In the genomic region with DNA sequence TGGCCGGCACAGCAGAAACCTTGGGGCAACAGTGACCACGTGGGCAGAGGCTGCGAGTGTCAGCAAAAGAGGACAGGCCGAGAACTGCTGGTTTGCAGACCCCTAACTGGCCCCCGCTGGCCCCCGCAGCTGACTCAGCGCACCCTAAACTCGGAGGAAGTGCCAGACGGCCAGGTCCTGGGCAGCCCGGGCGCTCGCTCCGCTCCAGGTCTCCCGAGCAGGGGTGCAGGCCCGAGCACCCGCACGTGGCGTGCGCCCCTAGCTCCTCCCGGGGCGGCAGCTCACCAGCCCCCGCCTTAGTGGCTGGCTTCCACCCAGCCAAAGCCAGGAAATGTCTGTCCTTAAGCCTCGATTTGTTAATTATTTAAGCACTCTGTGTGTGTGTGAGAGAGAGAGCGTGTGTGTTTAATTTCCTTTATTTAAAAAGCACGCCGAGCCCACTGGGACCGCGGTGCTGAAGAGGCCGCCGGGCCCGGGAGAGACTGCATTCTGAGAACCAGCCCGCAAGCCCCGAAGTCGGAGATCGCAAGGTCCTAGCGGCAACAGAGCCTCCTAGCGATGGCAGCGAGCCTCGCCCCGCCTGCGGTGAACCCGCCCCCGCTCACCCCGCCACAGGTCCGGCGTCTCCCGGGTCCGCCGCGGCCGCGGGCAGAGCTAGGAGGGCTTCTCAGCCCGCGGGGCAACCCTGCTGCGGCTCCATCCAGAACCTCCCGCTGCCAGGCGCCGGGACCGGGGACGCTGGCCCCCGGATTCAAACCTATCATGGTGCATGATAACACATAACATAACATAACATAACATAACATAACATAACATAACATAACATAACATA, we compare ENCODE assay signal across 1 cellular context.
TF ChIP-seq lines count a peak whose summit lies in the region.

No MANE protein-coding gene starts in this region.

TF ChIP-seq in K562, 482 proteins besides CTCF, POLR2A, EP300 and RAD21 (continued from another document and continues in another):
- TF ChIP-seq, protein P1, sequence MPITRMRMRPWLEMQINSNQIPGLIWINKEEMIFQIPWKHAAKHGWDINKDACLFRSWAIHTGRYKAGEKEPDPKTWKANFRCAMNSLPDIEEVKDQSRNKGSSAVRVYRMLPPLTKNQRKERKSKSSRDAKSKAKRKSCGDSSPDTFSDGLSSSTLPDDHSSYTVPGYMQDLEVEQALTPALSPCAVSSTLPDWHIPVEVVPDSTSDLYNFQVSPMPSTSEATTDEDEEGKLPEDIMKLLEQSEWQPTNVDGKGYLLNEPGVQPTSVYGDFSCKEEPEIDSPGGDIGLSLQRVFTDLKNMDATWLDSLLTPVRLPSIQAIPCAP (CRISPR knock-in tag; IDR thresholded peaks at IDR 0.05; ENCODE audit: borderline replicate concordance), result 0 out of 2 replicates have a peak, but pooled peaks have one; percentile 50
- TF ChIP-seq, protein P2, sequence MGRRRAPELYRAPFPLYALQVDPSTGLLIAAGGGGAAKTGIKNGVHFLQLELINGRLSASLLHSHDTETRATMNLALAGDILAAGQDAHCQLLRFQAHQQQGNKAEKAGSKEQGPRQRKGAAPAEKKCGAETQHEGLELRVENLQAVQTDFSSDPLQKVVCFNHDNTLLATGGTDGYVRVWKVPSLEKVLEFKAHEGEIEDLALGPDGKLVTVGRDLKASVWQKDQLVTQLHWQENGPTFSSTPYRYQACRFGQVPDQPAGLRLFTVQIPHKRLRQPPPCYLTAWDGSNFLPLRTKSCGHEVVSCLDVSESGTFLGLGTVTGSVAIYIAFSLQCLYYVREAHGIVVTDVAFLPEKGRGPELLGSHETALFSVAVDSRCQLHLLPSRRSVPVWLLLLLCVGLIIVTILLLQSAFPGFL (CRISPR knock-in tag; IDR thresholded peaks at IDR 0.05), result no peak
- TF ChIP-seq, protein P3, sequence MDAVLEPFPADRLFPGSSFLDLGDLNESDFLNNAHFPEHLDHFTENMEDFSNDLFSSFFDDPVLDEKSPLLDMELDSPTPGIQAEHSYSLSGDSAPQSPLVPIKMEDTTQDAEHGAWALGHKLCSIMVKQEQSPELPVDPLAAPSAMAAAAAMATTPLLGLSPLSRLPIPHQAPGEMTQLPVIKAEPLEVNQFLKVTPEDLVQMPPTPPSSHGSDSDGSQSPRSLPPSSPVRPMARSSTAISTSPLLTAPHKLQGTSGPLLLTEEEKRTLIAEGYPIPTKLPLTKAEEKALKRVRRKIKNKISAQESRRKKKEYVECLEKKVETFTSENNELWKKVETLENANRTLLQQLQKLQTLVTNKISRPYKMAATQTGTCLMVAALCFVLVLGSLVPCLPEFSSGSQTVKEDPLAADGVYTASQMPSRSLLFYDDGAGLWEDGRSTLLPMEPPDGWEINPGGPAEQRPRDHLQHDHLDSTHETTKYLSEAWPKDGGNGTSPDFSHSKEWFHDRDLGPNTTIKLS (IDR thresholded peaks at IDR 0.05; ENCODE audit: borderline replicate concordance, low read depth), result no peak
- TF ChIP-seq CREB1 (IDR thresholded peaks at IDR 0.05) (no peak), CREB1 (CRISPR knock-in tag; IDR thresholded peaks at IDR 0.05) (no peak), DMBX1 (CRISPR knock-in tag; IDR thresholded peaks at IDR 0.05; ENCODE audit: borderline replicate concordance) (peak; percentile 21; the same call in 1 of the 2 replicates), RBM22 (IDR thresholded peaks at IDR 0.05; ENCODE audit: low read depth, low read length, poor library complexity, severe bottlenecking) (no peak), EZH2 (IDR thresholded peaks at IDR 0.05; ENCODE audit: borderline replicate concordance, low read depth, low read length) (no peak), ARID2 (IDR thresholded peaks at IDR 0.05) (no peak), DIDO1 (tag; IDR thresholded peaks at IDR 0.05; ENCODE audit: low read depth) (no peak), ZNF41 (CRISPR knock-in tag; conservative IDR thresholded peaks at IDR 0.05) (peak; percentile 61; the same call in 1 of the 2 replicates), POLR2H (tag; IDR thresholded peaks at IDR 0.05; ENCODE audit: low read depth) (no peak), ZNF384 (IDR thresholded peaks at IDR 0.05; ENCODE audit: low read depth, low read length) (peak; percentile 47; the same call in 1 of the 2 replicates), KLF10 (CRISPR knock-in tag; IDR thresholded peaks at IDR 0.05) (no peak), BRD4 (IDR thresholded peaks at IDR 0.05) (peak; percentile 81; the same call in 1 of the 2 replicates), TCFL5 (CRISPR knock-in tag; conservative IDR thresholded peaks at IDR 0.05) (no peak), POU5F1 (IDR thresholded peaks at IDR 0.05; ENCODE audit: borderline replicate concordance, low read depth, low read length, partially characterized antibody) (no peak), PTTG1 (tag; IDR thresholded peaks at IDR 0.05; ENCODE audit: low read depth) (no peak), MIER1 (IDR thresholded peaks at IDR 0.05; ENCODE audit: low read depth) (no peak), BDP1 (IDR thresholded peaks at IDR 0.05; ENCODE audit: insufficient read depth, insufficient read length) (no peak), ZFX (CRISPR knock-in tag; IDR thresholded peaks at IDR 0.05) (peak; percentile 81), SRSF3 (IDR thresholded peaks at IDR 0.05; ENCODE audit: insufficient read depth, low read length) (no peak)
- TF ChIP-seq, protein P4, sequence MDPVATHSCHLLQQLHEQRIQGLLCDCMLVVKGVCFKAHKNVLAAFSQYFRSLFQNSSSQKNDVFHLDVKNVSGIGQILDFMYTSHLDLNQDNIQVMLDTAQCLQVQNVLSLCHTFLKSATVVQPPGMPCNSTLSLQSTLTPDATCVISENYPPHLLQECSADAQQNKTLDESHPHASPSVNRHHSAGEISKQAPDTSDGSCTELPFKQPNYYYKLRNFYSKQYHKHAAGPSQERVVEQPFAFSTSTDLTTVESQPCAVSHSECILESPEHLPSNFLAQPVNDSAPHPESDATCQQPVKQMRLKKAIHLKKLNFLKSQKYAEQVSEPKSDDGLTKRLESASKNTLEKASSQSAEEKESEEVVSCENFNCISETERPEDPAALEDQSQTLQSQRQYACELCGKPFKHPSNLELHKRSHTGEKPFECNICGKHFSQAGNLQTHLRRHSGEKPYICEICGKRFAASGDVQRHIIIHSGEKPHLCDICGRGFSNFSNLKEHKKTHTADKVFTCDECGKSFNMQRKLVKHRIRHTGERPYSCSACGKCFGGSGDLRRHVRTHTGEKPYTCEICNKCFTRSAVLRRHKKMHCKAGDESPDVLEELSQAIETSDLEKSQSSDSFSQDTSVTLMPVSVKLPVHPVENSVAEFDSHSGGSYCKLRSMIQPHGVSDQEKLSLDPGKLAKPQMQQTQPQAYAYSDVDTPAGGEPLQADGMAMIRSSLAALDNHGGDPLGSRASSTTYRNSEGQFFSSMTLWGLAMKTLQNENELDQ (CRISPR knock-in tag; IDR thresholded peaks at IDR 0.05; ENCODE audit: borderline replicate concordance), result no peak
- TF ChIP-seq, protein P5, sequence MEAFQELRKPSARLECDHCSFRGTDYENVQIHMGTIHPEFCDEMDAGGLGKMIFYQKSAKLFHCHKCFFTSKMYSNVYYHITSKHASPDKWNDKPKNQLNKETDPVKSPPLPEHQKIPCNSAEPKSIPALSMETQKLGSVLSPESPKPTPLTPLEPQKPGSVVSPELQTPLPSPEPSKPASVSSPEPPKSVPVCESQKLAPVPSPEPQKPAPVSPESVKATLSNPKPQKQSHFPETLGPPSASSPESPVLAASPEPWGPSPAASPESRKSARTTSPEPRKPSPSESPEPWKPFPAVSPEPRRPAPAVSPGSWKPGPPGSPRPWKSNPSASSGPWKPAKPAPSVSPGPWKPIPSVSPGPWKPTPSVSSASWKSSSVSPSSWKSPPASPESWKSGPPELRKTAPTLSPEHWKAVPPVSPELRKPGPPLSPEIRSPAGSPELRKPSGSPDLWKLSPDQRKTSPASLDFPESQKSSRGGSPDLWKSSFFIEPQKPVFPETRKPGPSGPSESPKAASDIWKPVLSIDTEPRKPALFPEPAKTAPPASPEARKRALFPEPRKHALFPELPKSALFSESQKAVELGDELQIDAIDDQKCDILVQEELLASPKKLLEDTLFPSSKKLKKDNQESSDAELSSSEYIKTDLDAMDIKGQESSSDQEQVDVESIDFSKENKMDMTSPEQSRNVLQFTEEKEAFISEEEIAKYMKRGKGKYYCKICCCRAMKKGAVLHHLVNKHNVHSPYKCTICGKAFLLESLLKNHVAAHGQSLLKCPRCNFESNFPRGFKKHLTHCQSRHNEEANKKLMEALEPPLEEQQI (IDR thresholded peaks at IDR 0.05), result no peak
- TF ChIP-seq, protein P6, sequence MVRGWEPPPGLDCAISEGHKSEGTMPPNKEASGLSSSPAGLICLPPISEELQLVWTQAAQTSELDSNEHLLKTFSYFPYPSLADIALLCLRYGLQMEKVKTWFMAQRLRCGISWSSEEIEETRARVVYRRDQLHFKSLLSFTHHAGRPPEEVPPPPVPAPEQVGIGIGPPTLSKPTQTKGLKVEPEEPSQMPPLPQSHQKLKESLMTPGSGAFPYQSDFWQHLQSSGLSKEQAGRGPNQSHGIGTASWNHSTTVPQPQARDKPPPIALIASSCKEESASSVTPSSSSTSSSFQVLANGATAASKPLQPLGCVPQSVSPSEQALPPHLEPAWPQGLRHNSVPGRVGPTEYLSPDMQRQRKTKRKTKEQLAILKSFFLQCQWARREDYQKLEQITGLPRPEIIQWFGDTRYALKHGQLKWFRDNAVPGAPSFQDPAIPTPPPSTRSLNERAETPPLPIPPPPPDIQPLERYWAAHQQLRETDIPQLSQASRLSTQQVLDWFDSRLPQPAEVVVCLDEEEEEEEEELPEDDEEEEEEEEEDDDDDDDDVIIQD (CRISPR knock-in tag; IDR thresholded peaks at IDR 0.05), result no peak
- TF ChIP-seq, protein P7, sequence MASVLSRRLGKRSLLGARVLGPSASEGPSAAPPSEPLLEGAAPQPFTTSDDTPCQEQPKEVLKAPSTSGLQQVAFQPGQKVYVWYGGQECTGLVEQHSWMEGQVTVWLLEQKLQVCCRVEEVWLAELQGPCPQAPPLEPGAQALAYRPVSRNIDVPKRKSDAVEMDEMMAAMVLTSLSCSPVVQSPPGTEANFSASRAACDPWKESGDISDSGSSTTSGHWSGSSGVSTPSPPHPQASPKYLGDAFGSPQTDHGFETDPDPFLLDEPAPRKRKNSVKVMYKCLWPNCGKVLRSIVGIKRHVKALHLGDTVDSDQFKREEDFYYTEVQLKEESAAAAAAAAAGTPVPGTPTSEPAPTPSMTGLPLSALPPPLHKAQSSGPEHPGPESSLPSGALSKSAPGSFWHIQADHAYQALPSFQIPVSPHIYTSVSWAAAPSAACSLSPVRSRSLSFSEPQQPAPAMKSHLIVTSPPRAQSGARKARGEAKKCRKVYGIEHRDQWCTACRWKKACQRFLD (CRISPR knock-in tag; IDR thresholded peaks at IDR 0.05), result peak; percentile 68; the same call in 1 of the 2 replicates
- TF ChIP-seq, protein P8, sequence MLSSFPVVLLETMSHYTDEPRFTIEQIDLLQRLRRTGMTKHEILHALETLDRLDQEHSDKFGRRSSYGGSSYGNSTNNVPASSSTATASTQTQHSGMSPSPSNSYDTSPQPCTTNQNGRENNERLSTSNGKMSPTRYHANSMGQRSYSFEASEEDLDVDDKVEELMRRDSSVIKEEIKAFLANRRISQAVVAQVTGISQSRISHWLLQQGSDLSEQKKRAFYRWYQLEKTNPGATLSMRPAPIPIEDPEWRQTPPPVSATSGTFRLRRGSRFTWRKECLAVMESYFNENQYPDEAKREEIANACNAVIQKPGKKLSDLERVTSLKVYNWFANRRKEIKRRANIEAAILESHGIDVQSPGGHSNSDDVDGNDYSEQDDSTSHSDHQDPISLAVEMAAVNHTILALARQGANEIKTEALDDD (IDR thresholded peaks at IDR 0.05), result no peak
